ENCODE assay signal across 23 cellular contexts in the genomic region with DNA sequence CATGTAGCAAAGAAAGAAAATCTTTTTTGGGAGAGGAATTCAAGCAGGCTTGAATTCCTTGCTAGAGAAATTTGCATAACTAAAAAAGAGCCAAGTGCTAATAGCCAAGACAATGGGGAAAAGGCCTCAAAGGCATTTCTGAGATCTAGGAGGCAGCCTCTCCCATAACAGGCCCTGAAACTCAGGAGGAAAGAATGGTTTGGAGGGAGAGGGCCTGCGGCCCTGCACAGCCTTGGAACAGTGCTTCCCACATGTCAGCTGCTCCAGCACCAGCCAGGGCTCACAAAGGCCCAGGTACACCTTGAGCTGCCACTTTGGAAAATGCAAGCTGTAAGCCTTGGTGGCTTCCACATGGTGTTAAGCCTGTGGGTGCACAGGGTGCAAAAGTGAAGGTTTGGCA.
"Had no signal": no experiment of that assay in that cellular context is flagged by ENCODE, and none has a peak within 500 bp of the region (broad histone marks: within the 10 kb centered on the region; RNA-seq: fewer than 3 reads in every experiment).

No MANE protein-coding gene starts in this region.

- H3K4me3 ChIP-seq: breast epithelium, coronary artery, esophagus squamous epithelium, heart right ventricle, lung, spleen, thoracic aorta, vagina had no signal

- ATAC-seq: activated CD4-positive, CD25-positive, alpha-beta regulatory T cell treated with anti-CD3 and anti-CD28 coated beads, Interleukin-2, amount 50 U/mL, for 24 hours; activated T-cell treated with anti-CD3 and anti-CD28 coated beads, Interleukin-2, amount 50 U/mL, for 72 hours; heart right ventricle; left lobe of liver; naive thymus-derived CD8-positive, alpha-beta T cell had no signal

- DNase-seq: activated CD4-positive, alpha-beta memory T cell treated with anti-CD3 and anti-CD28 coated beads, Interleukin-2, amount 10 ng/mL, durations not matched to agents 7 days and 5 days; activated CD4-positive, alpha-beta T cell treated with anti-CD3 and anti-CD28 coated beads, Interleukin-2, amount 10 ng/mL, durations not matched to agents 24 days and 14 days; activated effector memory CD4-positive, alpha-beta T cell treated with Interleukin-2 at 50 U/mL for 16 hours; activated naive CD4-positive, alpha-beta T cell treated with anti-CD3 and anti-CD28 coated beads for 36 hours; activated naive CD8-positive, alpha-beta T cell treated with anti-CD3 and anti-CD28 coated beads, Interleukin-2, amount 10 ng/mL, durations not matched to agents 7 days and 5 days; activated T-cell treated with anti-CD3 and anti-CD28 coated beads, Interleukin-2, amount 50 U/mL, for 72 hours; amniotic stem cell; esophagus squamous epithelium; heart right ventricle; kidney; naive thymus-derived CD8-positive, alpha-beta T cell; spleen; stimulated activated CD4-positive, alpha-beta T cell treated with anti-CD3 and anti-CD28 coated beads, Interleukin-4, amount 100 ng/mL, for 1 hour; stimulated activated naive CD4-positive, alpha-beta T cell treated with Interleukin-2 at 50 U/mL for 16 hours had no signal

- H3K4me3 Mint-ChIP-seq: activated CD4-positive, alpha-beta memory T cell treated with anti-CD3 and anti-CD28 coated beads, Interleukin-2, amount 10 ng/mL, durations not matched to agents 7 days and 5 days; activated CD4-positive, alpha-beta T cell treated with anti-CD3 and anti-CD28 coated beads, Interleukin-2, amount 10 ng/mL, durations not matched to agents 24 days and 14 days; activated naive CD4-positive, alpha-beta T cell treated with anti-CD3 and anti-CD28 coated beads for 36 hours; activated naive CD8-positive, alpha-beta T cell treated with anti-CD3 and anti-CD28 coated beads, Interleukin-2, amount 10 ng/mL, durations not matched to agents 7 days and 5 days; activated T-cell treated with anti-CD3 and anti-CD28 coated beads, Interleukin-2, amount 50 U/mL, for 72 hours; type B pancreatic cell had no signal

- H3K27ac Mint-ChIP-seq: activated CD4-positive, alpha-beta memory T cell treated with anti-CD3 and anti-CD28 coated beads, Interleukin-2, amount 10 ng/mL, durations not matched to agents 7 days and 5 days; activated CD4-positive, alpha-beta T cell treated with anti-CD3 and anti-CD28 coated beads, Interleukin-2, amount 10 ng/mL, durations not matched to agents 24 days and 14 days; activated naive CD4-positive, alpha-beta T cell treated with anti-CD3 and anti-CD28 coated beads for 36 hours; activated naive CD8-positive, alpha-beta T cell treated with anti-CD3 and anti-CD28 coated beads, Interleukin-2, amount 10 ng/mL, durations not matched to agents 7 days and 5 days; activated T-cell treated with anti-CD3 and anti-CD28 coated beads, Interleukin-2, amount 50 U/mL, for 72 hours; naive thymus-derived CD8-positive, alpha-beta T cell; progenitor cell of endocrine pancreas; type B pancreatic cell had no signal

- H3K36me3 ChIP-seq: breast epithelium, esophagus squamous epithelium, heart right ventricle, spleen, thoracic aorta, vagina had no signal

- H3K4me1 ChIP-seq: breast epithelium, esophagus squamous epithelium, heart right ventricle, spleen, vagina had no signal

- H3K9me3 Mint-ChIP-seq: activated CD4-positive, alpha-beta memory T cell treated with anti-CD3 and anti-CD28 coated beads, Interleukin-2, amount 10 ng/mL, durations not matched to agents 7 days and 5 days; activated CD4-positive, alpha-beta T cell treated with anti-CD3 and anti-CD28 coated beads, Interleukin-2, amount 10 ng/mL, durations not matched to agents 24 days and 14 days; activated naive CD4-positive, alpha-beta T cell treated with anti-CD3 and anti-CD28 coated beads for 36 hours; activated naive CD8-positive, alpha-beta T cell treated with anti-CD3 and anti-CD28 coated beads, Interleukin-2, amount 10 ng/mL, durations not matched to agents 7 days and 5 days had no signal

- H3K27ac ChIP-seq: breast epithelium, coronary artery, esophagus squamous epithelium, heart right ventricle, spleen, thoracic aorta, vagina had no signal

- H3K27me3 ChIP-seq: breast epithelium, heart right ventricle, vagina had no signal

- H3K9me3 ChIP-seq: esophagus squamous epithelium, vagina had no signal

- H3K36me3 Mint-ChIP-seq: activated naive CD8-positive, alpha-beta T cell treated with anti-CD3 and anti-CD28 coated beads, Interleukin-2, amount 10 ng/mL, durations not matched to agents 7 days and 5 days; type B pancreatic cell had no signal
